Comparison of ENCODE assay signal across 8 cellular contexts in the genomic region with DNA sequence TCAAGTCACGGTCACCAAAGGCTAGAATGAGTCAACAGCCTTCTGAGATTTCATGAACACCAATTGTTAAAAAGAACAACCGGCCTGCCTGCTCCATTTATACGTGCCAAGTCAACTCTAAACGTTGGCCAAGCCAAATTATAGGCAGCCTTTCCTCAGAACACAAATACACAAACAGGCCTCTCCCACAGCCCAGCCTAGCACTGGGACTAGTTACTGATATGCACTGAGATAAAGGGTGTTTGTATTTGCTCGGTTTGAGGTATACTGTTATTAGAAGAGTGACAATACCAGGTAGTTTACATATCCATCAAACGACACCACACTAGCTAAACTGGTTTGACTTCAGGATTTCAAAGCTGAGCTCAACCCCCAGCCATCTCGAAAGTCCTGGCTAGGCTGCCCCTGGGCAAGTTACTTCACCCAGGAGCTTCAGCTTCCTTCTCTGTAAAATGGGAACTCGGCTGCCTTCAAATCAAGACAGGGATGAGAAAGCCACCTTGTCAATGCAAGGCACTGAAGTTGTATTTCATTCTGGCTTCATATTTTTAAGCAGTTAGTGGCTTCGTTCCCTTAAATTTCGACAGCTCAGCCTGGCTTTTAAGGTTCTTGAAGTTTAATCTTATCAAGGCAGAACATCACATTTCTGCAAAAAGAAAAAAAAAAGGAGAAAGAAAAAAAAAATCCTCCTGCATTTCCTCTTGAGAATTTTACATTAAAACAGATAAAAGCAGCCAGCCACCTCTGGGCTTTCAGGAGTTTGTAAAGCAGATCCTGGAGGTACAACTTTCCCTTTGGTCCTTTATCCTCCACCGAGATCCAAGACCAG. TPM values are rescaled to one million over a fixed set of nuclear protein-coding genes. Genes with fewer than 3 reads are reported as not detected.
DNase-seq lines count a peak whose midpoint lies in the region; ATAC-seq and TF ChIP-seq lines count a peak whose summit lies in the region.

No MANE protein-coding gene starts in this region.

- peak; percentile 16 for DNase-seq in DMS153 treated with DMSO at 0.1 percent for 48 hours (lab: John Stamatoyannopoulos, UW; ENCODE audit: unreplicated experiment)
- DNase-seq in NCI-H2196 (lab: John Stamatoyannopoulos, UW; ENCODE audit: unreplicated experiment) = peak; percentile 32
- DNase-seq in chondrocyte (ENCODE audit: low spot score) = peak; percentile 6
- DNase-seq in stimulated activated CD4-positive, alpha-beta T cell treated with anti-CD3 and anti-CD28 coated beads, Interleukin-4, amount 100 ng/mL, for 4 hours = no peak
- DNase-seq in NCI-H2227 (lab: John Stamatoyannopoulos, UW; ENCODE audit: unreplicated experiment) = no peak
- DNase-seq in inferior parietal cortex (ENCODE audit: extremely low spot score) = no peak

- H3K27ac Mint-ChIP-seq in chondrocyte (ENCODE audit: unreplicated experiment) = no peak overlapping the region
- H3K27ac Mint-ChIP-seq in nephron = peak overlapping the region in 1 of 3 experiments; percentile 74

- no peak for ATAC-seq in GM21367 (IDR thresholded peaks at IDR 0.05; ENCODE audit: unreplicated experiment)

- no peak for TF ChIP-seq CTCF in chondrocyte (IDR thresholded peaks at IDR 0.05)
- TF ChIP-seq CTCF in nephron (IDR thresholded peaks at IDR 0.05; ENCODE audit: unreplicated experiment in 3 of 3) = no peak

- H3K36me3 Mint-ChIP-seq in chondrocyte (ENCODE audit: low read depth) (peaks cover 23% of the 10 kb centered on the region), nephron (ENCODE audit: low read depth) (peaks cover 54% of the 10 kb centered on the region)

- no peaks in the 10 kb centered on the region for H3K9me3 Mint-ChIP-seq in chondrocyte (ENCODE audit: low read depth)
- no peaks in the 10 kb centered on the region for H3K9me3 Mint-ChIP-seq in nephron

- H3K4me1 Mint-ChIP-seq in chondrocyte (ENCODE audit: low read depth) (peaks cover 46% of the 10 kb centered on the region), nephron (peaks cover 69% of the 10 kb centered on the region)

- H3K27me3 Mint-ChIP-seq in chondrocyte (ENCODE audit: low read depth) (no peaks in the 10 kb centered on the region), nephron (ENCODE audit: low read depth) (peaks cover 5% of the 10 kb centered on the region)

- H3K4me3 Mint-ChIP-seq in chondrocyte (ENCODE audit: unreplicated experiment) (peak overlapping the region; percentile 31), nephron (peak overlapping the region; percentile 71 to 99 (median 87))

RNA-seq across cellular contexts. Expression of a gene that starts 4.0 kb away (rescaled TPM):
- total RNA-seq in chondrocyte = 36.9 to 53.4 TPM (median 51.3 TPM) in 3 replicates

Comparison
In these comparisons a context has a peak if more than half of its experiments do, and no peak if none do; other contexts are left out.
1. DNase-seq: peak in DMS153 treated with DMSO at 0.1 percent for 48 hours (single experiment), NCI-H2196 (single experiment) and chondrocyte (single experiment); none in stimulated activated CD4-positive, alpha-beta T cell treated with anti-CD3 and anti-CD28 coated beads, Interleukin-4, amount 100 ng/mL, for 4 hours (0 of 2), NCI-H2227 (single experiment) and inferior parietal cortex (single experiment).